ENCODE assay signal across 8 cellular contexts in genomic region chr17:36722121-36722902, GRCh38.
DNase-seq lines count a peak whose midpoint lies in the region; ATAC-seq, FAIRE-seq and TF ChIP-seq lines count a peak whose summit lies in the region.

No MANE protein-coding gene starts in this region.

- H3K4me3 ChIP-seq in PC-3 (ENCODE audit: low read length) (peak overlapping the region; percentile 58), upper lobe of right lung (peak overlapping the region; percentile 51)

- H3K9me2 ChIP-seq in PC-3 (replicated peaks; ENCODE audit: low read length) = no peaks in the 10 kb centered on the region

- no TSS peak for BruUV-seq in PC-3 (replicated peaks; lab: Mats Ljungman, UMichigan)

- no peaks in the 10 kb centered on the region for H3K9me3 Mint-ChIP-seq in progenitor cell of endocrine pancreas (ENCODE audit: low read depth)

- in situ Hi-C loops in GM13977 (cut with MboI; ENCODE audit: low pct_unique_long_range_greater_than_20kb, low sequenced_read_pairs, unreplicated experiment) = no loop called here

- DNase-seq in GM13977 (ENCODE audit: low spot score) = peak; percentile 94
- peak; percentile 33 for DNase-seq in PC-3
- DNase-seq in activated gamma-delta T cell treated with Interleukin-2 at 50 U/mL for 16 hours = peak; percentile 79
- peak; percentile 79 for DNase-seq in Right ventricle myocardium inferior (ENCODE audit: missing footprints)
- DNase-seq in progenitor cell of endocrine pancreas (ENCODE audit: low spot score, unreplicated experiment) = peak; percentile 74
- peak; percentile 83 for DNase-seq in upper lobe of right lung
- no peak for DNase-seq in RCC 7860 (ENCODE audit: low spot score)

- TF ChIP-seq CTCF in GM13977 (IDR thresholded peaks at IDR 0.05; ENCODE audit: extremely low read depth, insufficient read depth, missing control alignments) = no peak
- TF ChIP-seq CTCF in PC-3 (conservative IDR thresholded peaks at IDR 0.05; ENCODE audit: low read depth, low read length) = no peak
- TF ChIP-seq CTCF in progenitor cell of endocrine pancreas (IDR thresholded peaks at IDR 0.05; ENCODE audit: unreplicated experiment) = no peak
- no peak for TF ChIP-seq CTCF in upper lobe of right lung (IDR thresholded peaks at IDR 0.05)

- H3K27me3 ChIP-seq in PC-3 (ENCODE audit: low read length) (no peaks in the 10 kb centered on the region), upper lobe of right lung (peaks cover 13% of the 10 kb centered on the region)

- CTCF ChIA-PET in PC-3 (lab: Charles Lee) = no interaction called here

- H3F3A ChIP-seq in PC-3 (ENCODE audit: low read length, unreplicated experiment) = no peaks in the 10 kb centered on the region

- peaks cover 19% of the 10 kb centered on the region for H3K4me1 Mint-ChIP-seq in progenitor cell of endocrine pancreas (ENCODE audit: low read depth)

- H3K36me3 ChIP-seq in PC-3 (ENCODE audit: low read depth, low read length) (no peaks in the 10 kb centered on the region), upper lobe of right lung (no peaks in the 10 kb centered on the region)

- H3K9me3 ChIP-seq in PC-3 (ENCODE audit: low read length) (no peaks in the 10 kb centered on the region), upper lobe of right lung (no peaks in the 10 kb centered on the region)

- H3K4me2 ChIP-seq in PC-3 (ENCODE audit: low read length) = peak overlapping the region; percentile 81

- H3K4me1 ChIP-seq in PC-3 (ENCODE audit: insufficient read depth, low read length) (0 out of 2 replicates have a peak, but pooled peaks cover 5% of the 10 kb centered on the region), upper lobe of right lung (peaks cover 7% of the 10 kb centered on the region)

- peak overlapping the region; percentile 90 for H3K27ac Mint-ChIP-seq in progenitor cell of endocrine pancreas

- H3K4me3 Mint-ChIP-seq in progenitor cell of endocrine pancreas (ENCODE audit: low read depth) = peak overlapping the region; percentile 67

- POLR2A ChIA-PET in PC-3 (lab: Charles Lee; ENCODE audit: unreplicated experiment) = no interaction called here

- no peak overlapping the region for H3K9ac ChIP-seq in PC-3 (ENCODE audit: low read length)

- H3K36me3 Mint-ChIP-seq in progenitor cell of endocrine pancreas (ENCODE audit: insufficient read depth) = no peaks in the 10 kb centered on the region

- H4K20me1 ChIP-seq in PC-3 (ENCODE audit: low read length) = no peaks in the 10 kb centered on the region

- ATAC-seq in HG03460 (IDR thresholded peaks at IDR 0.05; ENCODE audit: unreplicated experiment) (peak; percentile 76), PC-3 (peak; percentile 80), Right ventricle myocardium inferior (peak; percentile 91), upper lobe of right lung (peak; percentile 90)

- no peaks in the 10 kb centered on the region for H3K79me2 ChIP-seq in PC-3 (ENCODE audit: low read length)

- intact Hi-C loops in PC-3 (cut with micrococcal nuclease) = no loop called here
- intact Hi-C loops in Right ventricle myocardium inferior (cut with DNase I) = no loop called here
- intact Hi-C loops in upper lobe of right lung (cut with DNase I) = no loop called here

- H3K27me3 Mint-ChIP-seq in progenitor cell of endocrine pancreas = peaks cover 6% of the 10 kb centered on the region

- H2AFZ ChIP-seq in PC-3 (ENCODE audit: low read length) = peak overlapping the region; percentile 78

- no peak for FAIRE-seq in RCC 7860 (lab: Jason Lieb, UNC)

- H3K27ac ChIP-seq in PC-3 (ENCODE audit: low read length) (no peak overlapping the region), upper lobe of right lung (peak overlapping the region; percentile 71)
